In genomic region chr5:79984363-79984762, GRCh38 we compare ENCODE assay signal across 17 cellular contexts. TPM values are rescaled to one million over a fixed set of nuclear protein-coding genes. Genes with fewer than 3 reads are reported as not detected.
A peak's percentile ranks its signal among the peaks of the same experiment; 100 is the strongest.
DNase-seq lines count a peak whose midpoint lies in the region; ATAC-seq and TF ChIP-seq lines count a peak whose summit lies in the region.
"Had no signal": no experiment of that assay in that cellular context is flagged by ENCODE, and none has a peak within 500 bp of the region (broad histone marks: within the 10 kb centered on the region; RNA-seq: fewer than 3 reads in every experiment).

No MANE protein-coding gene starts in this region.

- H3K4me1 Mint-ChIP-seq in activated T-cell treated with anti-CD3 and anti-CD28 coated beads, Interleukin-2, amount 50 U/mL, for 72 hours (ENCODE audit: low read depth): peaks cover 71% of the 10 kb centered on the region
- H3K4me1 Mint-ChIP-seq in activated CD8-positive, alpha-beta T cell treated with anti-CD3 and anti-CD28 coated beads, Interleukin-2, amount 10 ng/mL, durations not matched to agents 7 days and 5 days (ENCODE audit: low read depth): peaks cover 74% of the 10 kb centered on the region
- H3K4me1 Mint-ChIP-seq in stimulated activated effector memory CD8-positive, alpha-beta T cell treated with anti-CD3 and anti-CD28 coated beads, Interleukin-12 subunit alpha, Interleukin-12 subunit beta, amount 100 ng/mL, for 72 hours: peaks cover 45% of the 10 kb centered on the region

- ATAC-seq in activated T-cell treated with anti-CD3 and anti-CD28 coated beads, Interleukin-2, amount 50 U/mL, for 72 hours (replicated peaks in 1 of 2): no peak
- ATAC-seq in activated CD8-positive, alpha-beta T cell treated with anti-CD3 and anti-CD28 coated beads, Interleukin-2, amount 10 ng/mL, durations not matched to agents 7 days and 5 days: no peak
- ATAC-seq in stimulated activated effector memory CD8-positive, alpha-beta T cell treated with anti-CD3 and anti-CD28 coated beads, Interleukin-12 subunit alpha, Interleukin-12 subunit beta, amount 100 ng/mL, for 72 hours: no peak
- no peak for ATAC-seq in left ventricle myocardium superior
- ATAC-seq in HG02852 (IDR thresholded peaks at IDR 0.05; ENCODE audit: unreplicated experiment): no peak
- ATAC-seq: Right ventricle myocardium inferior had no signal

- no TSS peak for BruUV-seq in OCI-LY7 (replicated peaks; lab: Mats Ljungman, UMichigan)

- no peak overlapping the region for H3K4me2 ChIP-seq in OCI-LY7 (ENCODE audit: low read length)

- no peak overlapping the region for H2AFZ ChIP-seq in OCI-LY7 (ENCODE audit: low read length)

- TF ChIP-seq CTCF in OCI-LY7 (conservative IDR thresholded peaks at IDR 0.05; ENCODE audit: low read length): no peak

- peaks cover 88% of the 10 kb centered on the region for H3K36me3 ChIP-seq in OCI-LY7 (ENCODE audit: insufficient read depth, low read length)

- no peak for DNase-seq in activated T-cell treated with anti-CD3 and anti-CD28 coated beads, Interleukin-2, amount 50 U/mL, for 72 hours
- DNase-seq in activated T-cell treated with anti-CD3 and anti-CD28 coated beads for 4 hours (no peak), OCI-LY7 (ENCODE audit: low spot score) (no peak), left ventricle myocardium superior (no peak)
- no peak for DNase-seq in activated CD8-positive, alpha-beta T cell treated with anti-CD3 and anti-CD28 coated beads, Interleukin-2, amount 10 ng/mL, durations not matched to agents 7 days and 5 days
- no peak for DNase-seq in stimulated activated effector memory CD8-positive, alpha-beta T cell treated with anti-CD3 and anti-CD28 coated beads, Interleukin-12 subunit alpha, Interleukin-12 subunit beta, amount 100 ng/mL, for 72 hours (ENCODE audit: low spot score in 2 of 2)
- DNase-seq: C1 segment of cervical spinal cord; DMS 273 treated with DMSO at 0.1 percent for 48 hours; GDM1; MM.1S; NCI-H1092; NCI-H2081; NCI-H2171 treated with DMSO at 0.1 percent for 48 hours; NCI-H748 treated with DMSO at 0.1 percent for 48 hours; NK-92 treated with Interleukin-12 subunit alpha and Interleukin-12 subunit beta, amount 100 ng/mL, for 24 hours had no signal

- CTCF ChIA-PET in OCI-LY7 (lab: Charles Lee; ENCODE audit: unreplicated experiment): no interaction called here
- CTCF ChIA-PET in activated CD8-positive, alpha-beta T cell treated with anti-CD3 and anti-CD28 coated beads, Interleukin-2, amount 10 ng/mL, durations not matched to agents 7 days and 5 days (lab: Charles Lee): interaction anchor here (0.9 to 1.7 kb wide), 3 partner anchors 9 to 99 kb away, joined by 3 to 6 read pairs (median 3); no protein-coding TSS in a partner anchor

- no peaks in the 10 kb centered on the region for H4K20me1 ChIP-seq in OCI-LY7 (ENCODE audit: insufficient read depth, low read length)

- H3K36me3 Mint-ChIP-seq in activated T-cell treated with anti-CD3 and anti-CD28 coated beads, Interleukin-2, amount 50 U/mL, for 72 hours (ENCODE audit: insufficient read depth in 2 of 2): peaks cover 6 to 52% of the 10 kb centered on the region in 2 donors
- H3K36me3 Mint-ChIP-seq in activated CD8-positive, alpha-beta T cell treated with anti-CD3 and anti-CD28 coated beads, Interleukin-2, amount 10 ng/mL, durations not matched to agents 7 days and 5 days (ENCODE audit: low read depth): peaks cover 80% of the 10 kb centered on the region
- H3K36me3 Mint-ChIP-seq in stimulated activated effector memory CD8-positive, alpha-beta T cell treated with anti-CD3 and anti-CD28 coated beads, Interleukin-12 subunit alpha, Interleukin-12 subunit beta, amount 100 ng/mL, for 72 hours: peaks cover 100% of the 10 kb centered on the region

- H3K4me1 ChIP-seq in OCI-LY7 (ENCODE audit: insufficient read depth, low read length, poor library complexity, severe bottlenecking): peaks cover 84% of the 10 kb centered on the region

- H3K27me3 Mint-ChIP-seq in activated T-cell treated with anti-CD3 and anti-CD28 coated beads, Interleukin-2, amount 50 U/mL, for 72 hours (ENCODE audit: low read depth): no peaks in the 10 kb centered on the region
- H3K27me3 Mint-ChIP-seq in activated CD8-positive, alpha-beta T cell treated with anti-CD3 and anti-CD28 coated beads, Interleukin-2, amount 10 ng/mL, durations not matched to agents 7 days and 5 days (ENCODE audit: low read depth): no peaks in the 10 kb centered on the region

- no peaks in the 10 kb centered on the region for H3K9me3 ChIP-seq in OCI-LY7 (ENCODE audit: low read length)

- H3K27ac ChIP-seq in OCI-LY7 (ENCODE audit: low read depth, low read length, poor library complexity, severe bottlenecking): peak overlapping the region; percentile 36

- peak overlapping the region in 1 of 2 donors; percentile 78 for H3K4me3 Mint-ChIP-seq in activated T-cell treated with anti-CD3 and anti-CD28 coated beads, Interleukin-2, amount 50 U/mL, for 72 hours
- H3K4me3 Mint-ChIP-seq in activated CD8-positive, alpha-beta T cell treated with anti-CD3 and anti-CD28 coated beads, Interleukin-2, amount 10 ng/mL, durations not matched to agents 7 days and 5 days: no peak overlapping the region
- H3K4me3 Mint-ChIP-seq in stimulated activated effector memory CD8-positive, alpha-beta T cell treated with anti-CD3 and anti-CD28 coated beads, Interleukin-12 subunit alpha, Interleukin-12 subunit beta, amount 100 ng/mL, for 72 hours: peak overlapping the region; percentile 73

- no peaks in the 10 kb centered on the region for H3K9me2 ChIP-seq in OCI-LY7 (ENCODE audit: insufficient read depth, low read length)

- intact Hi-C loops in OCI-LY7 (cut with micrococcal nuclease; ENCODE audit: unreplicated experiment): loop anchor here (5.0 to 10.0 kb wide), 2 partner anchors 198 to 270 kb away; partner anchors contain the start of gene SERINC5
- intact Hi-C loops in left ventricle myocardium superior (cut with micrococcal nuclease): no loop called here

- H3K4me3 ChIP-seq in OCI-LY7 (ENCODE audit: low read depth, low read length, poor library complexity, severe bottlenecking): no peak overlapping the region

- POLR2A ChIA-PET in OCI-LY7 (lab: Charles Lee): interaction anchor here (0.6 to 2.0 kb wide), 6 partner anchors 10 to 270 kb away, joined by 3 to 4 read pairs (median 3); no protein-coding TSS in a partner anchor
- POLR2A ChIA-PET in activated CD8-positive, alpha-beta T cell treated with anti-CD3 and anti-CD28 coated beads, Interleukin-2, amount 10 ng/mL, durations not matched to agents 7 days and 5 days (lab: Charles Lee): interaction anchor here (0.7 kb wide), 1 partner anchor 1032 kb away, joined by 3 read pairs; no protein-coding TSS in a partner anchor

- peaks cover 36% of the 10 kb centered on the region for H3K79me2 ChIP-seq in OCI-LY7 (ENCODE audit: insufficient read depth, low read depth, low read length)

- H3K27ac Mint-ChIP-seq in activated T-cell treated with anti-CD3 and anti-CD28 coated beads, Interleukin-2, amount 50 U/mL, for 72 hours: peak overlapping the region; percentile 90
- H3K27ac Mint-ChIP-seq in activated CD8-positive, alpha-beta T cell treated with anti-CD3 and anti-CD28 coated beads, Interleukin-2, amount 10 ng/mL, durations not matched to agents 7 days and 5 days: peak overlapping the region; percentile 54
- H3K27ac Mint-ChIP-seq in stimulated activated effector memory CD8-positive, alpha-beta T cell treated with anti-CD3 and anti-CD28 coated beads, Interleukin-12 subunit alpha, Interleukin-12 subunit beta, amount 100 ng/mL, for 72 hours: peak overlapping the region; percentile 85

- H3K9me3 Mint-ChIP-seq in activated T-cell treated with anti-CD3 and anti-CD28 coated beads, Interleukin-2, amount 50 U/mL, for 72 hours: no peaks in the 10 kb centered on the region
- no peaks in the 10 kb centered on the region for H3K9me3 Mint-ChIP-seq in activated CD8-positive, alpha-beta T cell treated with anti-CD3 and anti-CD28 coated beads, Interleukin-2, amount 10 ng/mL, durations not matched to agents 7 days and 5 days (ENCODE audit: insufficient read depth)
- no peaks in the 10 kb centered on the region for H3K9me3 Mint-ChIP-seq in stimulated activated effector memory CD8-positive, alpha-beta T cell treated with anti-CD3 and anti-CD28 coated beads, Interleukin-12 subunit alpha, Interleukin-12 subunit beta, amount 100 ng/mL, for 72 hours

RNA-seq across cellular contexts. Expression of gene MTX3, which starts 6.7 kb away (rescaled TPM):
- 10 to 100 TPM; 26.6 to 33.1 TPM for total RNA-seq in activated T-cell treated with anti-CD3 and anti-CD28 coated beads, Interleukin-2, amount 50 U/mL, for 72 hours
- 19.2 and 26.0 TPM in 2 replicates for total RNA-seq in OCI-LY7 (2014; rRNA removed; shearing (Covaris generic))
- 53.6 and 67.3 TPM in 2 replicates for total RNA-seq in OCI-LY7 (2022)
- total RNA-seq in activated CD8-positive, alpha-beta T cell treated with anti-CD3 and anti-CD28 coated beads, Interleukin-2, amount 10 ng/mL, durations not matched to agents 7 days and 5 days: 10 to 100 TPM; 11.7 to 13.2 TPM
- total RNA-seq in left ventricle myocardium superior: 10.6 TPM

RNA-seq across cellular contexts. Expression of gene THBS4, which starts 50.8 kb away (rescaled TPM):
- total RNA-seq in activated T-cell treated with anti-CD3 and anti-CD28 coated beads, Interleukin-2, amount 50 U/mL, for 72 hours: 1 to 10 TPM; 4.7 to 6.7 TPM
- total RNA-seq in OCI-LY7 (2014; rRNA removed; shearing (Covaris generic)): 1.8 and 4.5 TPM in 2 replicates
- total RNA-seq in OCI-LY7 (2022) (3.9 and 4.2 TPM in 2 replicates), left ventricle myocardium superior (29.5 TPM)
- total RNA-seq in activated CD8-positive, alpha-beta T cell treated with anti-CD3 and anti-CD28 coated beads, Interleukin-2, amount 10 ng/mL, durations not matched to agents 7 days and 5 days: 1 to 10 TPM in 1 of 2 experiments, under 1 TPM in 1; 0.44 to 1.4 TPM
